In genomic region chr9:130124471-130124870, GRCh38 we compare ENCODE assay signal across 38 cellular contexts.
"Had no signal": no experiment of that assay in that cellular context is flagged by ENCODE, and none has a peak within 500 bp of the region (broad histone marks: within the 10 kb centered on the region; RNA-seq: fewer than 3 reads in every experiment).

No MANE protein-coding gene starts in this region.

- H3K27ac ChIP-seq: ascending aorta, cardiac muscle cell, coronary artery, heart right ventricle, left lung, pancreas, prostate gland, sigmoid colon, stomach, thyroid gland, upper lobe of left lung, vagina, VCaP had no signal

- H3K4me3 ChIP-seq: ascending aorta, cardiac muscle cell, coronary artery, heart right ventricle, left lung, lung, mucosa of descending colon, pancreas, prostate gland, sigmoid colon, stomach, thyroid gland, upper lobe of left lung, vagina had no signal

- ATAC-seq: effector memory CD8-positive, alpha-beta T cell; esophagus mucosa; heart right ventricle; left lung; mucosa of descending colon; natural killer cell treated with Interleukin-12 subunit alpha and Interleukin-12 subunit beta and Interleukin-15 and Interleukin-18, amount 100 ng/mL, for 72 hours; pancreas; stimulated activated memory B cell treated with anti-CD40 and anti-IgM and Interleukin-4, amounts not matched to agents 10 μg/mL and 1 μg/mL and 100 μg/mL, for 72 hours had no signal

- H3K4me1 ChIP-seq: ascending aorta, pancreas, prostate gland, vagina had no signal

- H3K9me3 Mint-ChIP-seq: activated CD4-positive, alpha-beta memory T cell treated with anti-CD3 and anti-CD28 coated beads for 36 hours; activated CD4-positive, alpha-beta T cell treated with anti-CD3 and anti-CD28 coated beads, Interleukin-2, amount 10 ng/mL, durations not matched to agents 24 days and 14 days; activated naive CD4-positive, alpha-beta T cell treated with anti-CD3 and anti-CD28 coated beads, Interleukin-2, amount 10 ng/mL, durations not matched to agents 7 days and 5 days; activated naive CD8-positive, alpha-beta T cell treated with anti-CD3 and anti-CD28 coated beads, Interleukin-2, amount 10 ng/mL, durations not matched to agents 7 days and 5 days; brain; effector memory CD8-positive, alpha-beta T cell; natural killer cell treated with Interleukin-12 subunit alpha and Interleukin-12 subunit beta and Interleukin-15 and Interleukin-18, amount 100 ng/mL, for 72 hours; stimulated activated memory B cell treated with anti-CD40 and anti-IgM and Interleukin-4, amounts not matched to agents 10 μg/mL and 1 μg/mL and 100 μg/mL, for 72 hours had no signal

- H3K27me3 Mint-ChIP-seq: activated CD4-positive, alpha-beta memory T cell treated with anti-CD3 and anti-CD28 coated beads for 36 hours; activated CD4-positive, alpha-beta T cell treated with anti-CD3 and anti-CD28 coated beads, Interleukin-2, amount 10 ng/mL, durations not matched to agents 24 days and 14 days; activated naive CD4-positive, alpha-beta T cell treated with anti-CD3 and anti-CD28 coated beads, Interleukin-2, amount 10 ng/mL, durations not matched to agents 7 days and 5 days; activated naive CD8-positive, alpha-beta T cell treated with anti-CD3 and anti-CD28 coated beads, Interleukin-2, amount 10 ng/mL, durations not matched to agents 7 days and 5 days; effector memory CD8-positive, alpha-beta T cell; natural killer cell treated with Interleukin-12 subunit alpha and Interleukin-12 subunit beta and Interleukin-15 and Interleukin-18, amount 100 ng/mL, for 72 hours; stimulated activated memory B cell treated with anti-CD40 and anti-IgM and Interleukin-4, amounts not matched to agents 10 μg/mL and 1 μg/mL and 100 μg/mL, for 72 hours had no signal

- H3K9me3 ChIP-seq: ascending aorta, heart right ventricle, left lung, mucosa of descending colon, pancreas, prostate gland, sigmoid colon, stomach, thyroid gland, upper lobe of left lung, vagina had no signal

- H3K4me3 Mint-ChIP-seq: activated CD4-positive, alpha-beta memory T cell treated with anti-CD3 and anti-CD28 coated beads for 36 hours; activated CD4-positive, alpha-beta T cell treated with anti-CD3 and anti-CD28 coated beads, Interleukin-2, amount 10 ng/mL, durations not matched to agents 24 days and 14 days; activated naive CD4-positive, alpha-beta T cell treated with anti-CD3 and anti-CD28 coated beads, Interleukin-2, amount 10 ng/mL, durations not matched to agents 7 days and 5 days; activated naive CD8-positive, alpha-beta T cell treated with anti-CD3 and anti-CD28 coated beads, Interleukin-2, amount 10 ng/mL, durations not matched to agents 7 days and 5 days; brain; effector memory CD8-positive, alpha-beta T cell; natural killer cell treated with Interleukin-12 subunit alpha and Interleukin-12 subunit beta and Interleukin-15 and Interleukin-18, amount 100 ng/mL, for 72 hours; stimulated activated memory B cell treated with anti-CD40 and anti-IgM and Interleukin-4, amounts not matched to agents 10 μg/mL and 1 μg/mL and 100 μg/mL, for 72 hours had no signal

- H3K27me3 ChIP-seq: ascending aorta, cardiac muscle cell, heart right ventricle, left lung, pancreas, sigmoid colon, stomach, thyroid gland, upper lobe of left lung, vagina had no signal

- H3K36me3 ChIP-seq: prostate gland had no signal

- H3K27ac Mint-ChIP-seq: activated CD4-positive, alpha-beta memory T cell treated with anti-CD3 and anti-CD28 coated beads for 36 hours; activated CD4-positive, alpha-beta T cell treated with anti-CD3 and anti-CD28 coated beads, Interleukin-2, amount 10 ng/mL, durations not matched to agents 24 days and 14 days; activated naive CD4-positive, alpha-beta T cell treated with anti-CD3 and anti-CD28 coated beads, Interleukin-2, amount 10 ng/mL, durations not matched to agents 7 days and 5 days; activated naive CD8-positive, alpha-beta T cell treated with anti-CD3 and anti-CD28 coated beads, Interleukin-2, amount 10 ng/mL, durations not matched to agents 7 days and 5 days; effector memory CD8-positive, alpha-beta T cell; natural killer cell treated with Interleukin-12 subunit alpha and Interleukin-12 subunit beta and Interleukin-15 and Interleukin-18, amount 100 ng/mL, for 72 hours had no signal

- DNase-seq: activated CD4-positive, alpha-beta memory T cell treated with anti-CD3 and anti-CD28 coated beads for 36 hours; activated CD4-positive, alpha-beta T cell treated with anti-CD3 and anti-CD28 coated beads, Interleukin-2, amount 10 ng/mL, durations not matched to agents 24 days and 14 days; activated CD4-positive, CD25-positive, alpha-beta regulatory T cell treated with anti-CD3 and anti-CD28 coated beads, Interleukin-2, amount 50 U/mL, for 72 hours; activated CD8-positive, alpha-beta memory T cell treated with anti-CD3 and anti-CD28 coated beads, Interleukin-2, amount 50 U/mL, for 4 hours; activated gamma-delta T cell; activated naive CD4-positive, alpha-beta T cell treated with anti-CD3 and anti-CD28 coated beads, Interleukin-2, amount 10 ng/mL, durations not matched to agents 7 days and 5 days; activated naive CD8-positive, alpha-beta T cell treated with anti-CD3 and anti-CD28 coated beads, Interleukin-2, amount 10 ng/mL, durations not matched to agents 7 days and 5 days; activated T-cell treated with anti-CD3 and anti-CD28 coated beads, Interleukin-2, amount 50 U/mL, for 1 hour; cerebellar nuclear complex; effector memory CD8-positive, alpha-beta T cell; foreskin fibroblast; heart right ventricle; left lung; mesendoderm; mucosa of descending colon; pancreas; retina; sigmoid colon; small intestine; stimulated activated CD4-positive, alpha-beta T cell treated with anti-CD3 and anti-CD28 coated beads, Interleukin-1b, Interleukin-23, amount 100 ng/mL, for 48 hours; stimulated activated CD4-positive, alpha-beta T cell treated with anti-CD3 and anti-CD28 coated beads, Interleukin-4, amount 100 ng/mL, for 4 hours; stimulated activated CD8-positive, alpha-beta memory T cell treated with anti-CD3 and anti-CD28 coated beads, Interleukin-4, amount 100 ng/mL, for 48 hours; stomach; T-helper 1 cell; T-helper 9 cell; thyroid gland; upper lobe of left lung had no signal
